ENCODE assay signal across 25 cellular contexts in the genomic region with DNA sequence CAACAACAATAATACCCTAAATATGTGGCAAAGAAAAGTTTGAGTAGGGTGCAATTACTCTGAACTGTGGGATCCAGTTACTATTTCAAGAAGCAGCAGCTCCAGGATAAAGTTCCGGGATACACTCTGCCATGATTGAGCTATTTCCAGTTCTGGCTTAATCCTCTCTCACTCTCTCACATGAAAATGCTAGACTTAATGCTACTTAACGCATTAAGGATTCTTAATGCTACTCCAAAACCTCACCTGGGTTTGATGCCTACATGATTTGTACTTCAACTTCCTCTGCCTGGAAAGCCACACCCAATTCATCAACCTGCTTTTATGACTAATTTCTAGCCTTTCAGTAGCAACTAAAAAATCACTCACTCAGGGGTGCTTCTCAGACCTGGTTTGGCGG.
"Had no signal": no experiment of that assay in that cellular context is flagged by ENCODE, and none has a peak within 500 bp of the region (broad histone marks: within the 10 kb centered on the region; RNA-seq: fewer than 3 reads in every experiment).

No MANE protein-coding gene starts in this region.

- H3K27ac ChIP-seq: colonic mucosa, lower lobe of right lung, neutrophil, prostate gland, right atrium auricular region, stomach, thyroid gland, vagina had no signal

- H3K36me3 ChIP-seq: colonic mucosa, lower lobe of right lung, neutrophil, prostate gland, right atrium auricular region, stomach, thyroid gland, vagina had no signal

- DNase-seq: colonic mucosa; effector CD8-positive, alpha-beta T cell; endodermal cell; hypothalamus; immature natural killer cell; islet precursor cell; kidney glomerular epithelial cell; left colon; left ventricle myocardium superior; lower lobe of right lung; stimulated activated CD4-positive, alpha-beta T cell treated with anti-CD3 and anti-CD28 coated beads, Interleukin-12 subunit alpha, Interleukin-12 subunit beta, amount 100 ng/mL, for 4 hours; stimulated activated CD4-positive, alpha-beta T cell treated with anti-CD3 and anti-CD28 coated beads, Interleukin-1b, Interleukin-23, amount 100 ng/mL, for 48 hours; stimulated activated CD4-positive, alpha-beta T cell treated with anti-CD3 and anti-CD28 coated beads, Interleukin-4, amount 100 ng/mL, for 1 hour; stimulated activated CD8-positive, alpha-beta memory T cell treated with anti-CD3 and anti-CD28 coated beads, Interleukin-4, amount 100 ng/mL, for 48 hours; stimulated activated naive CD4-positive, alpha-beta T cell; stomach; thyroid gland; trophoblast cell had no signal

- H3K4me1 ChIP-seq: colonic mucosa, lower lobe of right lung, prostate gland, right atrium auricular region, stomach, thyroid gland, vagina had no signal

- H3K9me3 ChIP-seq: colonic mucosa, lower lobe of right lung, neutrophil, prostate gland, stomach, thyroid gland, vagina had no signal

- ATAC-seq: left colon; left ventricle myocardium superior; lower lobe of right lung; natural killer cell treated with Interleukin-12 subunit alpha and Interleukin-12 subunit beta and Interleukin-15 and Interleukin-18, amount 100 ng/mL, for 72 hours; sciatic nerve had no signal

- H3K4me3 ChIP-seq: colonic mucosa, lower lobe of right lung, prostate gland, right atrium auricular region, smooth muscle cell, stomach, thyroid gland, vagina had no signal

- H3K27me3 ChIP-seq: colonic mucosa, neutrophil, right atrium auricular region, stomach, thyroid gland, vagina had no signal
